1 cellular context compared by ENCODE assay signal in genomic region chr14:69767369-69767999, GRCh38.
TF ChIP-seq lines count a peak whose summit lies in the region.

No MANE protein-coding gene starts in this region.

TF ChIP-seq in WTC11, 78 proteins besides CTCF, POLR2A, EP300 and RAD21 (continued from another document):
- 0 out of 2 replicates have a peak, but pooled peaks have one; percentile 33 for TF ChIP-seq AR (CRISPR knock-in tag; IDR thresholded peaks at IDR 0.05)
- no peak for TF ChIP-seq CREB1 (CRISPR knock-in tag; IDR thresholded peaks at IDR 0.05)
- TF ChIP-seq RELA (CRISPR knock-in tag; IDR thresholded peaks at IDR 0.05; ENCODE audit: borderline replicate concordance): no peak; the same call in 1 of the 2 replicates
- no peak for TF ChIP-seq CREM (CRISPR knock-in tag; IDR thresholded peaks at IDR 0.05)
- no peak for TF ChIP-seq ZNF281 (CRISPR knock-in tag; IDR thresholded peaks at IDR 0.05)
- peak; percentile 30; the same call in 1 of the 2 replicates for TF ChIP-seq NFE2L1 (CRISPR knock-in tag; IDR thresholded peaks at IDR 0.05)
- TF ChIP-seq CBFB (CRISPR knock-in tag; IDR thresholded peaks at IDR 0.05; ENCODE audit: low read depth): peak; percentile 75; the same call in 1 of the 2 replicates
- no peak for TF ChIP-seq ZNF423 (CRISPR knock-in tag; IDR thresholded peaks at IDR 0.05)
- no peak for TF ChIP-seq ETV6 (CRISPR knock-in tag; IDR thresholded peaks at IDR 0.05)
- 0 out of 2 replicates have a peak, but pooled peaks have one; percentile 59 for TF ChIP-seq ZNF138 (CRISPR knock-in tag; conservative IDR thresholded peaks at IDR 0.05)
- TF ChIP-seq IRF1 (CRISPR knock-in tag; IDR thresholded peaks at IDR 0.05): no peak; the same call in 1 of the 2 replicates
- TF ChIP-seq KAT7 (CRISPR knock-in tag; IDR thresholded peaks at IDR 0.05; ENCODE audit: borderline replicate concordance): peak; percentile 75; the same call in 1 of the 2 replicates
- no peak; the same call in 1 of the 2 replicates for TF ChIP-seq FOXP4 (CRISPR knock-in tag; IDR thresholded peaks at IDR 0.05)
- TF ChIP-seq E2F5 (CRISPR knock-in tag; IDR thresholded peaks at IDR 0.05): peak; percentile 60; the same call in 1 of the 2 replicates
- TF ChIP-seq GTF2I (CRISPR knock-in tag; conservative IDR thresholded peaks at IDR 0.05): no peak
- peak; percentile 31; the same call in 1 of the 2 replicates for TF ChIP-seq ATF3 (CRISPR knock-in tag; conservative IDR thresholded peaks at IDR 0.05)
- TF ChIP-seq MYBL2 (CRISPR knock-in tag; IDR thresholded peaks at IDR 0.05): no peak
- TF ChIP-seq ATF1 (CRISPR knock-in tag; IDR thresholded peaks at IDR 0.05): no peak; the same call in 1 of the 2 replicates
- 0 out of 2 replicates have a peak, but pooled peaks have one; percentile 6 for TF ChIP-seq ZNF232 (CRISPR knock-in tag; IDR thresholded peaks at IDR 0.05)
- peak; percentile 83 for TF ChIP-seq RORB (CRISPR knock-in tag; IDR thresholded peaks at IDR 0.05)
- TF ChIP-seq STAT6 (CRISPR knock-in tag; conservative IDR thresholded peaks at IDR 0.05; ENCODE audit: low read depth): no peak
- TF ChIP-seq GABPB1 (CRISPR knock-in tag; IDR thresholded peaks at IDR 0.05): no peak
- 0 out of 2 replicates have a peak, but pooled peaks have one; percentile 58 for TF ChIP-seq ZNF671 (CRISPR knock-in tag; IDR thresholded peaks at IDR 0.05)
- TF ChIP-seq ZNF317 (CRISPR knock-in tag; IDR thresholded peaks at IDR 0.05; ENCODE audit: borderline replicate concordance, low read depth): no peak
- no peak for TF ChIP-seq SOX15 (CRISPR knock-in tag; IDR thresholded peaks at IDR 0.05)
